Comparison of ENCODE assay signal across 17 cellular contexts in genomic region chr1:100971021-100971420, GRCh38. TPM values are rescaled to one million over a fixed set of nuclear protein-coding genes. Genes with fewer than 3 reads are reported as not detected.
DNase-seq lines count a peak whose midpoint lies in the region; ATAC-seq, FAIRE-seq and TF ChIP-seq lines count a peak whose summit lies in the region.
"Had no signal": no experiment of that assay in that cellular context is flagged by ENCODE, and none has a peak within 500 bp of the region (broad histone marks: within the 10 kb centered on the region; RNA-seq: fewer than 3 reads in every experiment).

No MANE protein-coding gene starts in this region.

- CTCF ChIA-PET in CD4-positive, alpha-beta T cell (lab: Charles Lee): no interaction called here
- CTCF ChIA-PET in K562 (lab: Yijun Ruan, JAX; ENCODE audit: low intra/inter-chr PET ratio): no interaction called here

- no peaks in the 10 kb centered on the region for H3K27me3 ChIP-seq in CD4-positive, alpha-beta T cell (ENCODE audit: control insufficient read depth, insufficient read depth, low read length)
- no peaks in the 10 kb centered on the region for H3K27me3 ChIP-seq in K562 (ENCODE audit: control insufficient read depth in 2 of 2, insufficient read depth in 2 of 2, low read length in 2 of 2)

- H3K27ac Mint-ChIP-seq in CD4-positive, alpha-beta T cell: peak overlapping the region; percentile 35
- H3K27ac Mint-ChIP-seq in naive thymus-derived CD8-positive, alpha-beta T cell: peak overlapping the region; percentile 16 to 76 (median 53)
- no peak overlapping the region for H3K27ac Mint-ChIP-seq in stimulated activated effector memory CD8-positive, alpha-beta T cell treated with anti-CD3 and anti-CD28 coated beads, Interleukin-12 subunit alpha, Interleukin-12 subunit beta, amount 100 ng/mL, for 72 hours
- H3K27ac Mint-ChIP-seq: HFFc6 had no signal

- BruUV-seq in K562 (replicated peaks; lab: Mats Ljungman, UMichigan): no TSS peak

- in situ Hi-C loops in K562 (cut with MboI): no loop called here

- no peak overlapping the region for H3K4me2 ChIP-seq in K562 (ENCODE audit: insufficient read depth, low read length)

- H3K4me3 Mint-ChIP-seq in CD4-positive, alpha-beta T cell: peak overlapping the region; percentile 1
- H3K4me3 Mint-ChIP-seq in naive thymus-derived CD8-positive, alpha-beta T cell: peak overlapping the region in 5 of 10 donors; percentile 5 to 60 (median 31)
- H3K4me3 Mint-ChIP-seq in stimulated activated effector memory CD8-positive, alpha-beta T cell treated with anti-CD3 and anti-CD28 coated beads, Interleukin-12 subunit alpha, Interleukin-12 subunit beta, amount 100 ng/mL, for 72 hours: no peak overlapping the region
- H3K4me3 Mint-ChIP-seq: CD14-positive monocyte, HFFc6 had no signal

- H3K79me2 ChIP-seq in K562 (ENCODE audit: control insufficient read depth, insufficient read depth, low read length): no peaks in the 10 kb centered on the region

- no peak overlapping the region for H3K27ac ChIP-seq in CD4-positive, alpha-beta T cell (ENCODE audit: low read depth, low read length)
- H3K27ac ChIP-seq in KOPT-K1 (ENCODE audit: low read depth, low read length, poor library complexity, severe bottlenecking) (peak overlapping the region; percentile 15), K562 (ENCODE audit: extremely low read depth, low read depth, low read length) (no peak overlapping the region)

- H3K4me3 ChIP-seq in K562: no peak overlapping the region

- peak overlapping the region; percentile 47; the same call in 1 of the 2 replicates for H2AFZ ChIP-seq in K562 (ENCODE audit: low read depth, low read length)

- no peaks in the 10 kb centered on the region for H3K9me3 Mint-ChIP-seq in CD4-positive, alpha-beta T cell
- H3K9me3 Mint-ChIP-seq in naive thymus-derived CD8-positive, alpha-beta T cell: peaks cover 0 to 1% (median 0%) of the 10 kb centered on the region in 9 donors
- H3K9me3 Mint-ChIP-seq in stimulated activated effector memory CD8-positive, alpha-beta T cell treated with anti-CD3 and anti-CD28 coated beads, Interleukin-12 subunit alpha, Interleukin-12 subunit beta, amount 100 ng/mL, for 72 hours: no peaks in the 10 kb centered on the region
- H3K9me3 Mint-ChIP-seq: CD14-positive monocyte, HFFc6 had no signal

- no peak for DNase-seq in CD4-positive, alpha-beta T cell
- DNase-seq in K562 (ENCODE audit: extremely low read depth in 1 of 4, low spot score in 3 of 4): no peak
- DNase-seq in naive thymus-derived CD8-positive, alpha-beta T cell: peak in 2 of 10 donors; percentile 3 to 4
- no peak for DNase-seq in kidney glomerular epithelial cell (lab: John Stamatoyannopoulos, UW)
- DNase-seq in stimulated activated effector memory CD8-positive, alpha-beta T cell treated with anti-CD3 and anti-CD28 coated beads, Interleukin-12 subunit alpha, Interleukin-12 subunit beta, amount 100 ng/mL, for 72 hours (ENCODE audit: low spot score in 2 of 2): no peak
- DNase-seq: DMS53, HFFc6, MM.1S, NCI-H1092 treated with DMSO at 0.1 percent for 48 hours, NCI-H2081 treated with DMSO at 0.1 percent for 48 hours, NCI-H510A, Right ventricle myocardium superior had no signal

- FAIRE-seq in K562 (lab: Jason Lieb, UNC): no peak
- FAIRE-seq: H1 had no signal

- peak overlapping the region in 1 of 2 experiments; percentile 14; a peak in 1 of 4 replicates for H3K9ac ChIP-seq in K562 (ENCODE audit: insufficient read depth in 1 of 2, low read depth in 2 of 2, low read length in 2 of 2)

- peaks cover 0 to 7% of the 10 kb centered on the region in 2 experiments; a peak in 1 of 5 replicates for H3K4me1 ChIP-seq in K562 (replicated peaks in 1 of 2; ENCODE audit: control insufficient read depth in 2 of 2, insufficient read depth in 2 of 2, low read length in 2 of 2)

- no peaks in the 10 kb centered on the region for H3K27me3 Mint-ChIP-seq in CD4-positive, alpha-beta T cell
- H3K27me3 Mint-ChIP-seq in naive thymus-derived CD8-positive, alpha-beta T cell: no peaks in the 10 kb centered on the region

- peaks cover 80% of the 10 kb centered on the region for H3K36me3 ChIP-seq in KOPT-K1 (ENCODE audit: insufficient read depth, low read length)
- peaks cover 36% of the 10 kb centered on the region; the same call in 2 of the 3 replicates for H3K36me3 ChIP-seq in K562 (ENCODE audit: control insufficient read depth, insufficient read depth, low read length)

- POLR2A ChIA-PET in CD4-positive, alpha-beta T cell (lab: Charles Lee): no interaction called here
- POLR2A ChIA-PET in K562 (lab: Yijun Ruan, JAX): no interaction called here
- POLR2A ChIA-PET in naive thymus-derived CD8-positive, alpha-beta T cell (lab: Charles Lee): interaction anchor here (1.0 to 1.1 kb wide), 2 partner anchors 24 to 44 kb away, joined by 3 to 4 read pairs; no protein-coding TSS in a partner anchor

- peaks cover 54% of the 10 kb centered on the region for H3K4me1 Mint-ChIP-seq in CD4-positive, alpha-beta T cell (ENCODE audit: low read depth)
- peaks cover 19 to 54% (median 42%) of the 10 kb centered on the region in 4 donors for H3K4me1 Mint-ChIP-seq in naive thymus-derived CD8-positive, alpha-beta T cell
- H3K4me1 Mint-ChIP-seq in stimulated activated effector memory CD8-positive, alpha-beta T cell treated with anti-CD3 and anti-CD28 coated beads, Interleukin-12 subunit alpha, Interleukin-12 subunit beta, amount 100 ng/mL, for 72 hours: peaks cover 15% of the 10 kb centered on the region
- H3K4me1 Mint-ChIP-seq: CD14-positive monocyte had no signal

- TF ChIP-seq EP300 in K562 (IDR thresholded peaks at IDR 0.05; ENCODE audit: low read length): no peak

- no peak for ATAC-seq in CD4-positive, alpha-beta T cell (ENCODE audit: poor library complexity)
- ATAC-seq in K562: peak; percentile 69
- ATAC-seq in naive thymus-derived CD8-positive, alpha-beta T cell: no peak
- ATAC-seq in SK-N-SH treated with all-trans-retinoic acid at 6 μM for 48 hours: no peak
- no peak for ATAC-seq in activated CD4-positive, CD25-positive, alpha-beta regulatory T cell treated with anti-CD3 and anti-CD28 coated beads, Interleukin-2, amount 50 U/mL, for 24 hours
- ATAC-seq in stimulated activated effector memory CD8-positive, alpha-beta T cell treated with anti-CD3 and anti-CD28 coated beads, Interleukin-12 subunit alpha, Interleukin-12 subunit beta, amount 100 ng/mL, for 72 hours: no peak

- no peaks in the 10 kb centered on the region for H4K20me1 ChIP-seq in K562 (replicated peaks; ENCODE audit: control insufficient read depth, insufficient read depth, low read length)

- no peaks in the 10 kb centered on the region for H3K9me1 ChIP-seq in K562 (ENCODE audit: control insufficient read depth, insufficient read depth, low read length)

- intact Hi-C loops in CD4-positive, alpha-beta T cell (cut with DNase I, micrococcal nuclease): no loop called here
- intact Hi-C loops in K562 (cut with micrococcal nuclease): no loop called here

- 62% methylated on average over 1 of the region's 1 CpG for WGBS in K562 (ENCODE audit: insufficient coverage, low coverage, missing lambda C conversion rate)

- TF ChIP-seq POLR2A in K562 (conservative IDR thresholded peaks at IDR 0.05): no peak

- TF ChIP-seq RAD21 in K562 (CRISPR knock-in tag; conservative IDR thresholded peaks at IDR 0.05 in 1 of 2, IDR thresholded peaks at IDR 0.05 in 1 of 2): no peak

- TF ChIP-seq CTCF in CD4-positive, alpha-beta T cell (IDR thresholded peaks at IDR 0.05): no peak
- no peak for TF ChIP-seq CTCF in K562 (IDR thresholded peaks at IDR 0.05 in 2 of 3, conservative IDR thresholded peaks at IDR 0.05 in 1 of 3; ENCODE audit: insufficient read depth in 2 of 3, low read depth in 1 of 3, low read length in 3 of 3)

- H3K36me3 Mint-ChIP-seq in CD4-positive, alpha-beta T cell (ENCODE audit: low read depth): peaks cover 73% of the 10 kb centered on the region
- H3K36me3 Mint-ChIP-seq in naive thymus-derived CD8-positive, alpha-beta T cell: peaks cover 16 to 50% (median 38%) of the 10 kb centered on the region in 3 donors
- peaks cover 91% of the 10 kb centered on the region for H3K36me3 Mint-ChIP-seq in stimulated activated effector memory CD8-positive, alpha-beta T cell treated with anti-CD3 and anti-CD28 coated beads, Interleukin-12 subunit alpha, Interleukin-12 subunit beta, amount 100 ng/mL, for 72 hours

- H3K9me3 ChIP-seq in CD4-positive, alpha-beta T cell (ENCODE audit: control insufficient read depth, low read length): no peaks in the 10 kb centered on the region
- H3K9me3 ChIP-seq in KOPT-K1 (ENCODE audit: insufficient read depth, low read length, poor library complexity, severe bottlenecking) (no peaks in the 10 kb centered on the region), K562 (replicated peaks; ENCODE audit: control insufficient read depth, insufficient read depth, low read depth, low read length) (no peaks in the 10 kb centered on the region)

TF ChIP-seq in K562, 482 proteins besides CTCF, POLR2A, EP300 and RAD21 (continues in another document):
- TF ChIP-seq MCM5 (IDR thresholded peaks at IDR 0.05; ENCODE audit: low read depth): no peak

TF ChIP-seq in SK-N-SH treated with all-trans-retinoic acid at 6 μM for 48 hours, 23 proteins besides CTCF, POLR2A, EP300 and RAD21 (continues in another document):
- no peak for TF ChIP-seq ESRRG (CRISPR knock-in tag; IDR thresholded peaks at IDR 0.05)

RNA-seq across cellular contexts. Expression of gene DPH5, which starts 54.6 kb away (rescaled TPM):
- total RNA-seq in CD4-positive, alpha-beta T cell: 10 to 100 TPM; 31.3 to 35.4 TPM
- total RNA-seq in K562 (2011; cell fraction: chromatin; rRNA removed; ENCODE audit: low replicate concordance): 39.8 and 53.6 TPM in 2 replicates
- 31.2 and 32.4 TPM in 2 replicates for total RNA-seq in K562 (2011; cell fraction: nucleolus; rRNA removed)
- total RNA-seq in K562 (2011; cell fraction: nucleoplasm; rRNA removed): 50.4 and 76.4 TPM in 2 replicates
- total RNA-seq in K562 (2014; rRNA removed) (33.8 and 37.6 TPM in 2 replicates), K562 (2014; rRNA removed; fragmentation: Illumina TruSeq; extraction: Trizol) (94.7 and 97.2 TPM in 2 replicates), K562 (2015; rRNA removed; fragmentation: Illumina TruSeq; extraction: Trizol) (63.3 and 71.0 TPM in 2 replicates), K562 (2021) (66.2 and 66.6 TPM in 2 replicates)
- polyA plus RNA-seq in K562 (2011; rRNA removed) (136 and 159 TPM in 2 replicates), K562 (2014; fragmentation: Illumina TruSeq; extraction: Trizol) (74.3 and 89.7 TPM in 2 replicates), K562 (2014; fragmentation: Nextera tagmentation; extraction: Ambion mirVana) (100 to 1,000 TPM; 121 to 152 TPM), K562 (2014; rRNA removed) (68.2 and 88.8 TPM in 2 replicates)
- 53.4 and 114 TPM in 2 replicates for polyA plus RNA-seq in K562 (2011; cell fraction: cytosol; rRNA removed)
- polyA plus RNA-seq in K562 (2011; cell fraction: nucleus; rRNA removed): 33.1 and 52.9 TPM in 2 replicates
- polyA plus RNA-seq in K562 (2012): 55.0 and 75.1 TPM in 2 replicates
- polyA minus RNA-seq in K562 (2011; rRNA and poly(A)+ RNA removed): 60.9 and 68.3 TPM in 2 replicates
- 18.3 and 19.9 TPM in 2 replicates for polyA minus RNA-seq in K562 (2011; cell fraction: cytosol; rRNA and poly(A)+ RNA removed)
- polyA minus RNA-seq in K562 (2011; cell fraction: nucleus; rRNA and poly(A)+ RNA removed): 20.3 and 38.9 TPM in 2 replicates
- 10 to 100 TPM; 60.5 to 64.7 TPM for total RNA-seq in naive thymus-derived CD8-positive, alpha-beta T cell
- 10 to 100 TPM; 41.8 to 62.4 (median 59.9) TPM for polyA plus RNA-seq in naive thymus-derived CD8-positive, alpha-beta T cell
